26 cellular contexts compared by ENCODE assay signal in genomic region chr1:162405800-162406199, GRCh38. TPM values are rescaled to one million over a fixed set of nuclear protein-coding genes. Genes with fewer than 3 reads are reported as not detected.
DNase-seq lines count a peak whose midpoint lies in the region; ATAC-seq, FAIRE-seq and TF ChIP-seq lines count a peak whose summit lies in the region.
"Had no signal": no experiment of that assay in that cellular context is flagged by ENCODE, and none has a peak within 500 bp of the region (broad histone marks: within the 10 kb centered on the region; RNA-seq: fewer than 3 reads in every experiment).

No MANE protein-coding gene starts in this region.

- no peak for TF ChIP-seq RAD21 in A549 (conservative IDR thresholded peaks at IDR 0.05 in 1 of 2, IDR thresholded peaks at IDR 0.05 in 1 of 2)

- TF ChIP-seq EP300 in A549 (IDR thresholded peaks at IDR 0.05): no peak

- DNase-seq in A549 (ENCODE audit: low read depth in 1 of 2, low spot score in 1 of 2) (peak in 1 of 2 experiments; percentile 37), M059J (ENCODE audit: low read depth) (peak; percentile 22), dermis microvascular lymphatic vessel endothelial cell (ENCODE audit: low read depth in 2 of 2) (peak; percentile 22 to 63), lung microvascular endothelial cell (ENCODE audit: low read depth in 2 of 2) (peak; percentile 38 to 60), pancreas (no peak)
- no peak for DNase-seq in stimulated activated naive CD8-positive, alpha-beta T cell treated with anti-CD3 and anti-CD28 coated beads, Interleukin-15, amount 100 ng/mL, for 72 hours
- DNase-seq in activated CD8-positive, alpha-beta memory T cell treated with anti-CD3 and anti-CD28 coated beads, Interleukin-2, amount 50 U/mL, for 48 hours: no peak
- DNase-seq: 8988T; CD8-positive, alpha-beta T cell; DMS79 treated with DMSO at 0.1 percent for 48 hours; GF-D8; MV-4-11; NCI-H1417; NCI-H1930; NCI-H2171; NCI-H446 treated with DMSO at 0.1 percent for 48 hours; NK-92 treated with Interleukin-12 subunit alpha and Interleukin-12 subunit beta, amount 100 ng/mL, for 24 hours; RPMI8226; SIG-M5 had no signal

- ATAC-seq in A549: peak in 1 of 2 experiments; percentile 46; a peak in 2 of 6 replicates
- ATAC-seq in stimulated activated naive CD8-positive, alpha-beta T cell treated with anti-CD3 and anti-CD28 coated beads, Interleukin-15, amount 100 ng/mL, for 72 hours: no peak
- no peak for ATAC-seq in GM19328 (IDR thresholded peaks at IDR 0.05; ENCODE audit: unreplicated experiment)
- no peak for ATAC-seq in pancreas
- ATAC-seq: CD8-positive, alpha-beta T cell had no signal

- WGBS in A549 (ENCODE audit: missing lambda C conversion rate): 15% methylated on average over 5 of the region's 5 CpGs
- 46 to 53% methylated on average over 5 of the region's 5 CpGs for WGBS in pancreas, 2 donors

- H3K4me1 Mint-ChIP-seq in stimulated activated naive CD8-positive, alpha-beta T cell treated with anti-CD3 and anti-CD28 coated beads, Interleukin-15, amount 100 ng/mL, for 72 hours: no peaks in the 10 kb centered on the region

- H3K27me3 Mint-ChIP-seq in stimulated activated naive CD8-positive, alpha-beta T cell treated with anti-CD3 and anti-CD28 coated beads, Interleukin-15, amount 100 ng/mL, for 72 hours: peaks cover 15% of the 10 kb centered on the region

- H3K27ac Mint-ChIP-seq in stimulated activated naive CD8-positive, alpha-beta T cell treated with anti-CD3 and anti-CD28 coated beads, Interleukin-15, amount 100 ng/mL, for 72 hours: no peak overlapping the region
- H3K27ac Mint-ChIP-seq: CD8-positive, alpha-beta T cell had no signal

- H3K4me3 ChIP-seq in A549: no peak overlapping the region
- H3K4me3 ChIP-seq in pancreas: no peak overlapping the region
- H3K4me3 ChIP-seq: BLaER1 had no signal

- peak overlapping the region; percentile 20; the same call in 2 of the 3 replicates for H3K4me2 ChIP-seq in A549
- H3K4me2 ChIP-seq: BLaER1 had no signal

- no peaks in the 10 kb centered on the region for H3K9me3 Mint-ChIP-seq in stimulated activated naive CD8-positive, alpha-beta T cell treated with anti-CD3 and anti-CD28 coated beads, Interleukin-15, amount 100 ng/mL, for 72 hours
- H3K9me3 Mint-ChIP-seq: CD8-positive, alpha-beta T cell had no signal

- intact Hi-C loops in pancreas (cut with DNase I): no loop called here

- no peak overlapping the region for H3K27ac ChIP-seq in A549
- no peak overlapping the region for H3K27ac ChIP-seq in pancreas
- H3K27ac ChIP-seq: BLaER1 had no signal

- no peaks in the 10 kb centered on the region for H3K27me3 ChIP-seq in pancreas
- H3K27me3 ChIP-seq: BLaER1 had no signal

- 0 out of 3 replicates have a peak, but pooled peaks cover 14% of the 10 kb centered on the region for H3K4me1 ChIP-seq in A549
- H3K4me1 ChIP-seq in pancreas: no peaks in the 10 kb centered on the region
- H3K4me1 ChIP-seq: BLaER1 had no signal

- no peak for TF ChIP-seq POLR2A in A549 (IDR thresholded peaks at IDR 0.05; ENCODE audit: low read length)

- POLR2A ChIA-PET in A549 (lab: Yijun Ruan, JAX): no interaction called here

- no peak overlapping the region for H3K4me3 Mint-ChIP-seq in stimulated activated naive CD8-positive, alpha-beta T cell treated with anti-CD3 and anti-CD28 coated beads, Interleukin-15, amount 100 ng/mL, for 72 hours
- H3K4me3 Mint-ChIP-seq: CD8-positive, alpha-beta T cell had no signal

- no peaks in the 10 kb centered on the region for H3K36me3 ChIP-seq in pancreas
- H3K36me3 ChIP-seq: BLaER1 had no signal

- TF ChIP-seq CTCF in A549 (IDR thresholded peaks at IDR 0.05): no peak
- no peak for TF ChIP-seq CTCF in pancreas (IDR thresholded peaks at IDR 0.05)

- H3K9me3 ChIP-seq in A549 (no peaks in the 10 kb centered on the region), pancreas (no peaks in the 10 kb centered on the region)
- H3K9me3 ChIP-seq: BLaER1 had no signal

- FAIRE-seq in A549 (lab: Jason Lieb, UNC) (no peak), pancreas (lab: Jason Lieb, UNC) (no peak)
- FAIRE-seq: GM12891, GM18507, HTR-8/SVneo had no signal

- CTCF ChIA-PET in A549 (lab: Yijun Ruan, JAX): interaction anchor here (1.3 kb wide), 1 partner anchor 14 kb away, joined by 3 read pairs; no protein-coding TSS in a partner anchor

TF ChIP-seq in A549, 52 proteins besides CTCF, POLR2A, EP300 and RAD21:
- TF ChIP-seq GATA3 (IDR thresholded peaks at IDR 0.05; ENCODE audit: borderline replicate concordance): peak; percentile 38; the same call in 1 of the 2 replicates
- no peak for TF ChIP-seq CHD2 (IDR thresholded peaks at IDR 0.05; ENCODE audit: low read length, partially characterized antibody)
- TF ChIP-seq USF2 (IDR thresholded peaks at IDR 0.05): no peak

RNA-seq across cellular contexts. Expression of gene SH2D1B, which starts 6.1 kb away (rescaled TPM):
- polyA plus RNA-seq in A549 (2011; rRNA removed): 0.04 TPM in 1 of 2 replicates, not detected in the other
- not detected in 2 replicates for polyA plus RNA-seq in A549 (2012; cell fraction: cytosol; rRNA removed)
- not detected in 2 replicates for polyA plus RNA-seq in A549 (2012; cell fraction: nucleus; rRNA removed)
- polyA plus RNA-seq in A549 (2017; fragmentation: RNase III; extraction: RNeasy Plus Mini Kit Qiagen cat#74134 plus additional on column Dnase treatment): not detected in 3 replicates
- polyA minus RNA-seq in A549 (2011; rRNA and poly(A)+ RNA removed): not detected in 2 replicates
- 0.05 and 0.71 TPM in 2 replicates for total RNA-seq in M059J (2014; rRNA removed; shearing (Covaris generic))
- total RNA-seq in dermis microvascular lymphatic vessel endothelial cell: 0.13 TPM in 1 of 2 replicates, not detected in the other
- 0.22 TPM in 1 of 2 replicates, not detected in the other for total RNA-seq in lung microvascular endothelial cell
- total RNA-seq in pancreas: under 1 TPM in 1 of 6 donors, not detected in 5; 0.06 TPM
- polyA plus RNA-seq in pancreas: not detected
- total RNA-seq: CD8-positive, alpha-beta T cell; OCI-LY7 had no signal

RNA-seq across cellular contexts. Expression of gene C1orf226, which starts 24.3 kb away (rescaled TPM):
- polyA plus RNA-seq in A549 (2011; rRNA removed) (0.37 and 0.56 TPM in 2 replicates), A549 (2017; fragmentation: RNase III; extraction: RNeasy Plus Mini Kit Qiagen cat#74134 plus additional on column Dnase treatment) (0.32 to 0.38 TPM (median 0.33 TPM) in 3 replicates), pancreas (1 to 10 TPM; 1.3 to 1.6 TPM)
- polyA plus RNA-seq in A549 (2012; cell fraction: cytosol; rRNA removed): 0.26 and 0.39 TPM in 2 replicates
- polyA plus RNA-seq in A549 (2012; cell fraction: nucleus; rRNA removed): 0.96 and 1.2 TPM in 2 replicates
- polyA minus RNA-seq in A549 (2011; rRNA and poly(A)+ RNA removed): 0.68 and 1.2 TPM in 2 replicates
- total RNA-seq in M059J (2014; rRNA removed; shearing (Covaris generic)): 2.2 and 2.6 TPM in 2 replicates
- total RNA-seq in dermis microvascular lymphatic vessel endothelial cell (under 0.01 and 0.13 TPM in 2 replicates), lung microvascular endothelial cell (under 0.01 TPM in 2 replicates), pancreas (1 to 10 TPM; 2.0 to 4.2 (median 2.6) TPM)
- total RNA-seq: CD8-positive, alpha-beta T cell; OCI-LY7 had no signal

RNA-seq across cellular contexts. Expression of gene SPATA46, which starts 29.1 kb away (rescaled TPM):
- not detected in 2 replicates for polyA plus RNA-seq in A549 (2011; rRNA removed)
- not detected in 2 replicates for polyA plus RNA-seq in A549 (2012; cell fraction: cytosol; rRNA removed)
- not detected in 2 replicates for polyA plus RNA-seq in A549 (2012; cell fraction: nucleus; rRNA removed)
- not detected in 3 replicates for polyA plus RNA-seq in A549 (2017; fragmentation: RNase III; extraction: RNeasy Plus Mini Kit Qiagen cat#74134 plus additional on column Dnase treatment)
- polyA minus RNA-seq in A549 (2011; rRNA and poly(A)+ RNA removed): not detected in 2 replicates
- not detected in 2 replicates for total RNA-seq in M059J (2014; rRNA removed; shearing (Covaris generic))
- total RNA-seq in dermis microvascular lymphatic vessel endothelial cell: not detected in 2 replicates
- total RNA-seq in lung microvascular endothelial cell: not detected in 2 replicates
- not detected for total RNA-seq in pancreas
- not detected for polyA plus RNA-seq in pancreas
- total RNA-seq: CD8-positive, alpha-beta T cell; H4; OCI-LY7 had no signal

Comparison
In these comparisons a context has a peak if more than half of its experiments do, and no peak if none do; other contexts are left out.
1. DNase-seq: peak in M059J (single experiment), dermis microvascular lymphatic vessel endothelial cell (2 of 2) and lung microvascular endothelial cell (2 of 2); none in stimulated activated naive CD8-positive, alpha-beta T cell treated with anti-CD3 and anti-CD28 coated beads, Interleukin-15, amount 100 ng/mL, for 72 hours (0 of 2), pancreas (0 of 6) and activated CD8-positive, alpha-beta memory T cell treated with anti-CD3 and anti-CD28 coated beads, Interleukin-2, amount 50 U/mL, for 48 hours (single experiment).